ENCODE assay signal across 26 cellular contexts in the genomic region with DNA sequence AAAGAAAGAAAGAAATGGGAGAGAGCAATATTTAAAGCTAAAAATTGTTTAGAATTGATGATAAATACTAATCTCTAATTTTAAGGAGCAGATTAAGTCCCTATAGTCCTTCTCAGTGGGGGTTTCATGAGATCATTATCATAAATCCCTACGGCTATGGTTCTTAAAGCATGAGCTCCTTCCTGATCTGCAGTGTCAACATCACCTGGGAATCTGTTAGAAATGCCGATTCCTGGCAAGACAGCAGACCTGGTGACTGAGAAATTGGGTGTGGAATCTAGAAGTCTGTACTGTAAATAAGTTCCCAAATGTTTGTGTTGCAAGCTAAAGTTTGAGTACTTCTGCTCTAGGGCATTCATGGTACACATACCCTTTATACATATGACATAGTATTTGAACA.
"Had no signal": no experiment of that assay in that cellular context is flagged by ENCODE, and none has a peak within 500 bp of the region (broad histone marks: within the 10 kb centered on the region; RNA-seq: fewer than 3 reads in every experiment).

No MANE protein-coding gene starts in this region.

- H3K4me1 ChIP-seq: esophagus muscularis mucosa, foreskin keratinocyte, gastroesophageal sphincter, heart left ventricle, prostate gland, right atrium auricular region, testis, tibial artery, upper lobe of left lung had no signal

- H3K27me3 ChIP-seq: dorsolateral prefrontal cortex, esophagus muscularis mucosa, foreskin keratinocyte, gastroesophageal sphincter, heart left ventricle, hepatocyte, right atrium auricular region, testis, tibial artery, upper lobe of left lung had no signal

- H3K27ac Mint-ChIP-seq: naive thymus-derived CD8-positive, alpha-beta T cell; nephron progenitor cell had no signal

- H3K4me3 ChIP-seq: dorsolateral prefrontal cortex, esophagus muscularis mucosa, gastroesophageal sphincter, heart left ventricle, hepatocyte, lung, prostate gland, right atrium auricular region, smooth muscle cell, testis, tibial artery, upper lobe of left lung had no signal

- H3K27ac ChIP-seq: dorsolateral prefrontal cortex, esophagus muscularis mucosa, foreskin keratinocyte, gastroesophageal sphincter, heart left ventricle, hepatocyte, prostate gland, right atrium auricular region, testis, tibial artery, upper lobe of left lung had no signal

- H3K9me3 ChIP-seq: esophagus muscularis mucosa, gastroesophageal sphincter, heart left ventricle, prostate gland, right atrium auricular region, testis, tibial artery, upper lobe of left lung had no signal

- H3K4me3 Mint-ChIP-seq: naive thymus-derived CD8-positive, alpha-beta T cell; nephron progenitor cell had no signal

- ATAC-seq: foreskin keratinocyte; gastroesophageal sphincter; heart left ventricle; left lobe of liver; naive thymus-derived CD8-positive, alpha-beta T cell; sciatic nerve had no signal

- H2AFZ ChIP-seq: hepatocyte had no signal

- H3K36me3 ChIP-seq: prostate gland had no signal

- H3K9me3 Mint-ChIP-seq: naive thymus-derived CD8-positive, alpha-beta T cell had no signal

- DNase-seq: dorsolateral prefrontal cortex; effector CD4-positive, alpha-beta T cell; foreskin keratinocyte; heart left ventricle; kidney; naive thymus-derived CD8-positive, alpha-beta T cell; nephron progenitor cell; nucleus accumbens; stimulated activated CD4-positive, alpha-beta T cell treated with anti-CD3 and anti-CD28 coated beads, Interleukin-12 subunit alpha, Interleukin-12 subunit beta, amount 100 ng/mL, for 4 hours; stimulated activated CD4-positive, alpha-beta T cell treated with anti-CD3 and anti-CD28 coated beads, Interleukin-1b, Interleukin-23, amount 100 ng/mL, for 48 hours; stimulated activated CD4-positive, alpha-beta T cell treated with anti-CD3 and anti-CD28 coated beads, Interleukin-4, amount 100 ng/mL, for 1 hour; stimulated activated CD8-positive, alpha-beta memory T cell treated with anti-CD3 and anti-CD28 coated beads, Interleukin-4, amount 100 ng/mL, for 48 hours; stimulated activated naive CD4-positive, alpha-beta T cell treated with Interleukin-2 at 50 U/mL for 16 hours; substantia nigra; testis; tibial artery; upper lobe of left lung had no signal

- H3K4me2 ChIP-seq: hepatocyte, smooth muscle cell had no signal

- H3K4me1 Mint-ChIP-seq: nephron progenitor cell had no signal

- H3K27me3 Mint-ChIP-seq: naive thymus-derived CD8-positive, alpha-beta T cell had no signal
